In the genomic region with DNA sequence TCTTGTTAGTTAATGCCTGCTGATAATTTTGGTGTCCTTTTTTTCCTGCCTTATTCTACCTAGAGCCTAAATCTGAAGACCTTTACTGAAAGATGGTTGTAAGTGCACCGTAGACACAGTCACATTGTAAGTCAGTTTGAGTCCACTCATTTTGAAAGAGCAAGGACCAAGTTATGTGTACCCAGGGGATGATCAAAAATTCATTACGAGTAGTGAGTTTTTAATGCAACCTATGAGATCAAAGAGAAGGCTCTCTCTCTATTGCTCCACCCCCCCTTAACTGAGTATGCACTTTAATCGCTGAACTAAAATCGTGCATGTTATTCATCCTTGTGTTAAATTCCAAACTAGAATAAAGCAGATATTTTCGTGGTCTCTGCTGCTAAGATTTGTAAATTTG, we compare ENCODE assay signal across 8 cellular contexts. TPM values are rescaled to one million over a fixed set of nuclear protein-coding genes. Genes with fewer than 3 reads are reported as not detected.
DNase-seq lines count a peak whose midpoint lies in the region; ATAC-seq and TF ChIP-seq lines count a peak whose summit lies in the region.

No MANE protein-coding gene starts in this region.

- H3K27me3 ChIP-seq in esophagus squamous epithelium (no peaks in the 10 kb centered on the region), spleen (replicated peaks in 1 of 7) (no peaks in the 10 kb centered on the region), foreskin keratinocyte (no peaks in the 10 kb centered on the region)

- intact Hi-C loops in esophagus squamous epithelium (cut with DNase I), result no loop called here
- intact Hi-C loops in spleen (cut with DNase I; ENCODE audit: low total_unique reads), result loop anchor here (10.0 kb wide), 1 partner anchor 219 kb away; no protein-coding TSS in a partner anchor

- no peaks in the 10 kb centered on the region for H3K36me3 ChIP-seq in esophagus squamous epithelium
- H3K36me3 ChIP-seq in spleen, result no peaks in the 10 kb centered on the region

- peak overlapping the region in 3 of 4 donors; percentile 82 to 94 (median 86) for H3K4me3 ChIP-seq in esophagus squamous epithelium
- H3K4me3 ChIP-seq in spleen, result peak overlapping the region in 7 of 8 donors; percentile 20 to 81 (median 64)

- TF ChIP-seq POLR2A in esophagus squamous epithelium (IDR thresholded peaks at IDR 0.05) (no peak), spleen (IDR thresholded peaks at IDR 0.05) (no peak)

- H3K27ac ChIP-seq in esophagus squamous epithelium (no peak overlapping the region), spleen (peak overlapping the region in 4 of 8 donors; percentile 15 to 100 (median 26)), foreskin keratinocyte (no peak overlapping the region)

- H3K9me3 ChIP-seq in esophagus squamous epithelium (no peaks in the 10 kb centered on the region), spleen (no peaks in the 10 kb centered on the region)

- ATAC-seq in foreskin keratinocyte, result no peak

- TF ChIP-seq CTCF in esophagus squamous epithelium (IDR thresholded peaks at IDR 0.05), result no peak
- TF ChIP-seq CTCF in spleen (IDR thresholded peaks at IDR 0.05 in 8 of 11, conservative IDR thresholded peaks at IDR 0.05 in 3 of 11), result no peak
- no peak for TF ChIP-seq CTCF in foreskin keratinocyte (conservative IDR thresholded peaks at IDR 0.05)

- H3K4me1 ChIP-seq in esophagus squamous epithelium (peaks cover 6 to 48% (median 8%) of the 10 kb centered on the region in 3 donors), spleen (peaks cover 7 to 81% (median 54%) of the 10 kb centered on the region in 6 donors), foreskin keratinocyte (peaks cover 7% of the 10 kb centered on the region)

- DNase-seq in NCI-H748 (lab: John Stamatoyannopoulos, UW; ENCODE audit: unreplicated experiment) (peak; percentile 37), NCI-H748 treated with DMSO at 0.1 percent for 48 hours (lab: John Stamatoyannopoulos, UW) (no peak), RPMI7951 (ENCODE audit: low read depth) (peak; percentile 7), esophagus squamous epithelium (lab: John Stamatoyannopoulos, UW) (no peak), spleen (no peak), putamen (ENCODE audit: low spot score) (no peak), foreskin keratinocyte (no peak)
- no peak for DNase-seq in stimulated activated naive CD4-positive, alpha-beta T cell (lab: John Stamatoyannopoulos, UW)

- 26 to 29% methylated on average over 5 of the region's 5 CpGs for WGBS in esophagus squamous epithelium, 2 donors
- 32 to 48% (median 43%) methylated on average over 5 of the region's 5 CpGs for WGBS in spleen, 5 donors

RNA-seq across cellular contexts. Expression of gene RAP2A, which starts 1.8 kb away (rescaled TPM):
- total RNA-seq in RPMI7951 (2014; rRNA removed; shearing (Covaris generic)), result 27.7 and 28.2 TPM in 2 replicates
- total RNA-seq in esophagus squamous epithelium, result 10 to 100 TPM; 20.3 to 29.1 (median 26.7) TPM
- 10 to 100 TPM; 21.5 to 39.0 (median 32.1) TPM for total RNA-seq in spleen
- polyA plus RNA-seq in spleen, result 10 to 100 TPM in 1 of 3 donors, 1 to 10 TPM in 2; 5.2 to 10.5 (median 8.0) TPM
- 21.9 and 23.7 TPM in 2 replicates for total RNA-seq in foreskin keratinocyte
- 5.1 and 5.9 TPM in 2 replicates for polyA plus RNA-seq in foreskin keratinocyte

Comparison
In these comparisons a context has a peak if more than half of its experiments do, and no peak if none do; other contexts are left out.
1. DNase-seq: peak in NCI-H748 (single experiment) and RPMI7951 (single experiment); none in NCI-H748 treated with DMSO at 0.1 percent for 48 hours (single experiment), esophagus squamous epithelium (single experiment), spleen (single experiment), putamen (single experiment), stimulated activated naive CD4-positive, alpha-beta T cell (0 of 6) and foreskin keratinocyte (0 of 2).